Comparison of ENCODE assay signal across 16 cellular contexts in the genomic region with DNA sequence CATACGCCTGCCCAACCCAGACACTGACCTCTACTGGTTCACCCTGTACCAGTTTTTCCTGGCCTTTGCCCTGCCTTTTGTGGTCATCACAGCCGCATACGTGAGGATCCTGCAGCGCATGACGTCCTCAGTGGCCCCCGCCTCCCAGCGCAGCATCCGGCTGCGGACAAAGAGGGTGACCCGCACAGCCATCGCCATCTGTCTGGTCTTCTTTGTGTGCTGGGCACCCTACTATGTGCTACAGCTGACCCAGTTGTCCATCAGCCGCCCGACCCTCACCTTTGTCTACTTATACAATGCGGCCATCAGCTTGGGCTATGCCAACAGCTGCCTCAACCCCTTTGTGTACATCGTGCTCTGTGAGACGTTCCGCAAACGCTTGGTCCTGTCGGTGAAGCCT. TPM values are rescaled to one million over a fixed set of nuclear protein-coding genes. Genes with fewer than 3 reads are reported as not detected.
"Had no signal": no experiment of that assay in that cellular context is flagged by ENCODE, and none has a peak within 500 bp of the region (broad histone marks: within the 10 kb centered on the region; RNA-seq: fewer than 3 reads in every experiment).

No MANE protein-coding gene starts in this region.

- H3K4me3 ChIP-seq: ascending aorta, pancreas, sigmoid colon had no signal

- DNase-seq: activated CD4-positive, alpha-beta T cell treated with anti-CD3 and anti-CD28 coated beads, Interleukin-2, amount 50 U/mL, for 48 hours; activated gamma-delta T cell treated with Interleukin-2 at 50 U/mL for 16 hours; activated naive CD8-positive, alpha-beta T cell treated with anti-CD3 and anti-CD28 coated beads, Interleukin-2, amount 50 U/mL, for 24 hours; activated T-cell treated with anti-CD3 and anti-CD28 coated beads, Interleukin-2, amount 50 U/mL, for 4 hours; dermis blood vessel endothelial cell; effector memory CD8-positive, alpha-beta T cell; foreskin melanocyte; kidney glomerular epithelial cell; pancreas; sigmoid colon; stimulated activated CD4-positive, alpha-beta T cell treated with anti-CD3 and anti-CD28 coated beads, Interleukin-12 subunit alpha, Interleukin-12 subunit beta, amount 100 ng/mL, for 4 hours; stimulated activated CD4-positive, alpha-beta T cell treated with anti-CD3 and anti-CD28 coated beads, Interleukin-2, amount 100 ng/mL, for 24 hours had no signal

- H3K4me1 ChIP-seq: pancreas had no signal

- H3K4me3 Mint-ChIP-seq: activated naive CD8-positive, alpha-beta T cell treated with anti-CD3 and anti-CD28 coated beads, Interleukin-2, amount 50 U/mL, for 24 hours; activated T-cell treated with anti-CD3 and anti-CD28 coated beads, Interleukin-2, amount 50 U/mL, for 4 hours; effector memory CD8-positive, alpha-beta T cell had no signal

- H3K27ac Mint-ChIP-seq: activated naive CD8-positive, alpha-beta T cell treated with anti-CD3 and anti-CD28 coated beads, Interleukin-2, amount 50 U/mL, for 24 hours; effector memory CD8-positive, alpha-beta T cell had no signal

- H3K9me3 Mint-ChIP-seq: activated naive CD8-positive, alpha-beta T cell treated with anti-CD3 and anti-CD28 coated beads, Interleukin-2, amount 50 U/mL, for 24 hours; activated T-cell treated with anti-CD3 and anti-CD28 coated beads, Interleukin-2, amount 50 U/mL, for 4 hours; effector memory CD8-positive, alpha-beta T cell had no signal

- H3K27ac ChIP-seq: ascending aorta, epithelial cell of prostate, pancreas, sigmoid colon had no signal

- H3K27me3 ChIP-seq: ascending aorta had no signal

- ATAC-seq: activated naive CD8-positive, alpha-beta T cell treated with anti-CD3 and anti-CD28 coated beads, Interleukin-2, amount 50 U/mL, for 24 hours; activated T-cell treated with anti-CD3 and anti-CD28 coated beads, Interleukin-2, amount 50 U/mL, for 4 hours; effector memory CD8-positive, alpha-beta T cell; pancreas had no signal

- H3K36me3 ChIP-seq: ascending aorta, pancreas, sigmoid colon had no signal

- H3K9me3 ChIP-seq: ascending aorta, pancreas, sigmoid colon had no signal

RNA-seq across cellular contexts. Expression of a gene that starts 2.2 kb away (rescaled TPM):
- total RNA-seq: activated T-cell treated with anti-CD3 and anti-CD28 coated beads, Interleukin-2, amount 50 U/mL, for 4 hours; ascending aorta; dermis blood vessel endothelial cell; mesenteric fat pad; T-helper 2 cell treated with Interferon-gamma antibody and Interleukin-4, amounts not matched to agents 100 ng/mL and 5 ng/mL, for 36 hours had no signal
